ENCODE assay signal across 8 cellular contexts in genomic region chr2:86249176-86249842, GRCh38. TPM values are rescaled to one million over a fixed set of nuclear protein-coding genes. Genes with fewer than 3 reads are reported as not detected.
A peak's percentile ranks its signal among the peaks of the same experiment; 100 is the strongest.
DNase-seq lines count a peak whose midpoint lies in the region; ATAC-seq and TF ChIP-seq lines count a peak whose summit lies in the region.

No MANE protein-coding gene starts in this region.

- no peak overlapping the region for H2AFZ ChIP-seq in mammary epithelial cell (ENCODE audit: low read depth, low read length)

- no peaks in the 10 kb centered on the region for H3K36me3 ChIP-seq in mammary epithelial cell (ENCODE audit: insufficient read depth, low read length)

- no peak overlapping the region for H3K27ac ChIP-seq in mammary epithelial cell (ENCODE audit: insufficient read depth, low read depth, low read length)

- peak; percentile 37 for DNase-seq in AG08396 (ENCODE audit: low spot score)
- DNase-seq in NCI-H1092 (lab: John Stamatoyannopoulos, UW), result peak; percentile 6
- peak; percentile 79 for DNase-seq in mammary epithelial cell
- DNase-seq in retinal pigment epithelial cell (ENCODE audit: low read depth), result peak; percentile 60
- no peak for DNase-seq in Kasumi-1 (lab: John Stamatoyannopoulos, UW)
- DNase-seq in GF-D8 (lab: John Stamatoyannopoulos, UW), result no peak
- no peak for DNase-seq in NCI-H1436 treated with DMSO at 0.1 percent for 48 hours (lab: John Stamatoyannopoulos, UW)

- no peak overlapping the region for H3K9ac ChIP-seq in mammary epithelial cell (ENCODE audit: insufficient read depth, low read length)

- H3K9me3 ChIP-seq in mammary epithelial cell (replicated peaks; ENCODE audit: insufficient read depth, low read length), result no peaks in the 10 kb centered on the region

- H3K4me3 ChIP-seq in mammary epithelial cell (replicated peaks in 1 of 3; ENCODE audit: insufficient read depth in 1 of 3, low read depth in 2 of 3, low read length in 3 of 3), result no peak overlapping the region
- no peak overlapping the region for H3K4me3 ChIP-seq in retinal pigment epithelial cell (ENCODE audit: low read length)

- dilution Hi-C loops in mammary epithelial cell (cut with HindIII; ENCODE audit: low sequenced_read_pairs), result no loop called here

- peaks cover 4% of the 10 kb centered on the region for H3K27me3 ChIP-seq in mammary epithelial cell (ENCODE audit: insufficient read depth, low read length)

- no peaks in the 10 kb centered on the region for H3K4me1 ChIP-seq in mammary epithelial cell (ENCODE audit: insufficient read depth, low read length)

- in situ Hi-C loops in mammary epithelial cell (cut with MboI; ENCODE audit: low sequenced_read_pairs in 2 of 2), result no loop called here

- no TSS peak for BruUV-seq in mammary epithelial cell (replicated peaks; lab: Mats Ljungman, UMichigan)

- no peak overlapping the region for H3K4me2 ChIP-seq in mammary epithelial cell (ENCODE audit: insufficient read depth, low read depth, low read length)

- intact Hi-C loops in mammary epithelial cell (cut with micrococcal nuclease), result no loop called here

- CTCF ChIA-PET in mammary epithelial cell (lab: Charles Lee; ENCODE audit: low non-redundant PET), result interaction anchor here (0.6 kb wide), 1 partner anchor 184 kb away, joined by 6 read pairs; no protein-coding TSS in a partner anchor

- TF ChIP-seq CTCF in mammary epithelial cell (conservative IDR thresholded peaks at IDR 0.05 in 1 of 2, IDR thresholded peaks at IDR 0.05 in 1 of 2; ENCODE audit: extremely low read depth in 1 of 2, insufficient read depth in 1 of 2, low read depth in 1 of 2, low read length in 2 of 2) (no peak), retinal pigment epithelial cell (conservative IDR thresholded peaks at IDR 0.05; ENCODE audit: low read depth, low read length) (no peak)

- ATAC-seq in GM19372 (IDR thresholded peaks at IDR 0.05; ENCODE audit: low read depth, unreplicated experiment), result peak; percentile 39

- WGBS in mammary epithelial cell (ENCODE audit: low coverage, missing lambda C conversion rate), result 58% methylated on average over 6 of the region's 6 CpGs

- H3K79me2 ChIP-seq in mammary epithelial cell (ENCODE audit: insufficient read depth, low read length), result no peaks in the 10 kb centered on the region

- H4K20me1 ChIP-seq in mammary epithelial cell (ENCODE audit: insufficient read depth, low read length), result no peaks in the 10 kb centered on the region

RNA-seq across cellular contexts. Expression of gene MRPL35, which starts 50.1 kb away (rescaled TPM):
- 10 to 100 TPM; 30.8 to 39.2 TPM for total RNA-seq in mammary epithelial cell
- 56.4 TPM for polyA plus RNA-seq in mammary epithelial cell
- polyA minus RNA-seq in mammary epithelial cell, result 17.9 TPM

RNA-seq across cellular contexts. Expression of gene IMMT, which starts 54.0 kb away (rescaled TPM):
- total RNA-seq in mammary epithelial cell, result 100 to 1,000 TPM in 1 of 2 donors, 10 to 100 TPM in 1; 78.9 to 102 TPM
- polyA plus RNA-seq in mammary epithelial cell, result 53.3 TPM
- polyA minus RNA-seq in mammary epithelial cell, result 85.4 TPM

Comparison
In these comparisons a context has a peak if more than half of its experiments do, and no peak if none do; other contexts are left out.
1. DNase-seq: peak in AG08396 (single experiment), NCI-H1092 (single experiment), mammary epithelial cell (single experiment) and retinal pigment epithelial cell (single experiment); none in Kasumi-1 (0 of 2), GF-D8 (single experiment) and NCI-H1436 treated with DMSO at 0.1 percent for 48 hours (single experiment).